8 cellular contexts compared by ENCODE assay signal in genomic region chr20:37534401-37535157, GRCh38. TPM values are rescaled to one million over a fixed set of nuclear protein-coding genes. Genes with fewer than 3 reads are reported as not detected.
A peak's percentile ranks its signal among the peaks of the same experiment; 100 is the strongest.
DNase-seq lines count a peak whose midpoint lies in the region; ATAC-seq and TF ChIP-seq lines count a peak whose summit lies in the region.

No MANE protein-coding gene starts in this region.

- H2AFZ ChIP-seq in KMS-11 (ENCODE audit: low read depth): peak overlapping the region; percentile 61

- H3K9me3 Mint-ChIP-seq in activated T-helper 1 cell treated with anti-CD3 and anti-CD28 coated beads, Interleukin-12 subunit alpha, Interleukin-12 subunit beta, Interleukin-2, Interleukin-4 antibody, amounts not matched to agents 30 ng/mL and 10 ng/mL and 1 ng/mL, durations not matched to agents 14 hours and 24 hours and 36 hours: no peaks in the 10 kb centered on the region

- H3K4me2 ChIP-seq in KMS-11: peak overlapping the region; percentile 62

- H3K4me1 ChIP-seq in KMS-11 (ENCODE audit: low read depth, poor library complexity, severe bottlenecking): peaks cover 17% of the 10 kb centered on the region
- peaks cover 7% of the 10 kb centered on the region for H3K4me1 ChIP-seq in NT2/D1 (ENCODE audit: insufficient read depth, insufficient read length)
- peaks cover 12% of the 10 kb centered on the region in 2 experiments for H3K4me1 ChIP-seq in neutrophil (ENCODE audit: control insufficient read depth in 1 of 2, insufficient read depth in 1 of 2, low read depth in 1 of 2, low read length in 1 of 2)

- no peak overlapping the region for H3K9ac ChIP-seq in KMS-11
- H3K9ac ChIP-seq in NT2/D1 (ENCODE audit: insufficient read length, low read depth): no peak overlapping the region

- H3K4me1 Mint-ChIP-seq in activated T-helper 1 cell treated with anti-CD3 and anti-CD28 coated beads, Interleukin-12 subunit alpha, Interleukin-12 subunit beta, Interleukin-2, Interleukin-4 antibody, amounts not matched to agents 30 ng/mL and 10 ng/mL and 1 ng/mL, durations not matched to agents 14 hours and 24 hours and 36 hours (ENCODE audit: low read depth): peaks cover 7% of the 10 kb centered on the region

- no peaks in the 10 kb centered on the region for H3K27me3 ChIP-seq in KMS-11 (ENCODE audit: insufficient read depth, low read depth)
- no peaks in the 10 kb centered on the region for H3K27me3 ChIP-seq in NT2/D1 (ENCODE audit: insufficient read depth, insufficient read length)
- peaks cover 4% of the 10 kb centered on the region for H3K27me3 ChIP-seq in neutrophil

- H3K36me3 ChIP-seq in KMS-11 (ENCODE audit: insufficient read depth) (no peaks in the 10 kb centered on the region), NT2/D1 (ENCODE audit: insufficient read depth, insufficient read length, low read length) (no peaks in the 10 kb centered on the region), neutrophil (no peaks in the 10 kb centered on the region)

- H3K4me3 Mint-ChIP-seq in activated T-helper 1 cell treated with anti-CD3 and anti-CD28 coated beads, Interleukin-12 subunit alpha, Interleukin-12 subunit beta, Interleukin-2, Interleukin-4 antibody, amounts not matched to agents 30 ng/mL and 10 ng/mL and 1 ng/mL, durations not matched to agents 14 hours and 24 hours and 36 hours: no peak overlapping the region

- TF ChIP-seq CTCF in KMS-11 (conservative IDR thresholded peaks at IDR 0.05; ENCODE audit: low read depth, low read length) (peak; percentile 94), foreskin fibroblast (IDR thresholded peaks at IDR 0.05; ENCODE audit: low read depth, low read length) (peak; percentile 71), neutrophil (IDR thresholded peaks at IDR 0.05) (peak; percentile 78)

- no peak overlapping the region for H3K27ac Mint-ChIP-seq in activated T-helper 1 cell treated with anti-CD3 and anti-CD28 coated beads, Interleukin-12 subunit alpha, Interleukin-12 subunit beta, Interleukin-2, Interleukin-4 antibody, amounts not matched to agents 30 ng/mL and 10 ng/mL and 1 ng/mL, durations not matched to agents 14 hours and 24 hours and 36 hours

- no peaks in the 10 kb centered on the region for H4K20me1 ChIP-seq in KMS-11 (ENCODE audit: insufficient read depth)

- no peak overlapping the region for H3K4me3 ChIP-seq in KMS-11 (IDR thresholded peaks at IDR 0.05; ENCODE audit: insufficient read depth, low read depth, low read length)
- no peak overlapping the region for H3K4me3 ChIP-seq in NT2/D1 (ENCODE audit: insufficient read length, low read depth)
- no peak overlapping the region for H3K4me3 ChIP-seq in foreskin fibroblast (ENCODE audit: low read depth in 1 of 2, low read length in 2 of 2)
- no peak overlapping the region for H3K4me3 ChIP-seq in neutrophil (ENCODE audit: low read depth in 1 of 2, low read length in 1 of 2)

- peaks cover 4% of the 10 kb centered on the region; the same call in 1 of the 2 replicates for H3K9me3 ChIP-seq in NT2/D1 (ENCODE audit: insufficient read depth, low read length)
- no peaks in the 10 kb centered on the region for H3K9me3 ChIP-seq in neutrophil

- DNase-seq in EL (peak; percentile 80), NT2/D1 (ENCODE audit: low read depth, low spot score) (peak; percentile 71), foreskin fibroblast (peak; percentile 73 to 90)
- DNase-seq in activated T-helper 1 cell treated with anti-CD3 and anti-CD28 coated beads, Interleukin-12 subunit alpha, Interleukin-12 subunit beta, Interleukin-2, Interleukin-4 antibody, amounts not matched to agents 30 ng/mL and 10 ng/mL and 1 ng/mL, durations not matched to agents 14 hours and 24 hours and 36 hours (ENCODE audit: low spot score): peak; percentile 36

- H3K27ac ChIP-seq in KMS-11 (0 out of 2 replicates have a peak overlapping the region, but pooled peaks have one; percentile 18), neutrophil (no peak overlapping the region)

- H3K79me2 ChIP-seq in KMS-11 (ENCODE audit: insufficient read depth, low read depth): no peaks in the 10 kb centered on the region

- H3K27me3 Mint-ChIP-seq in activated T-helper 1 cell treated with anti-CD3 and anti-CD28 coated beads, Interleukin-12 subunit alpha, Interleukin-12 subunit beta, Interleukin-2, Interleukin-4 antibody, amounts not matched to agents 30 ng/mL and 10 ng/mL and 1 ng/mL, durations not matched to agents 14 hours and 24 hours and 36 hours (ENCODE audit: insufficient read depth): peaks cover 5% of the 10 kb centered on the region

- intact Hi-C loops in activated T-helper 1 cell treated with anti-CD3 and anti-CD28 coated beads, Interleukin-12 subunit alpha, Interleukin-12 subunit beta, Interleukin-2, Interleukin-4 antibody, amounts not matched to agents 30 ng/mL and 10 ng/mL and 1 ng/mL, durations not matched to agents 14 hours and 24 hours and 36 hours (cut with micrococcal nuclease): loop anchor here (1.0 kb wide), 5 partner anchors 142 to 339 kb away; no protein-coding TSS in a partner anchor

- ATAC-seq in GM21737 (IDR thresholded peaks at IDR 0.05; ENCODE audit: unreplicated experiment) (peak; percentile 73), GM19467 (IDR thresholded peaks at IDR 0.05; ENCODE audit: unreplicated experiment) (no peak)

- H3K36me3 Mint-ChIP-seq in activated T-helper 1 cell treated with anti-CD3 and anti-CD28 coated beads, Interleukin-12 subunit alpha, Interleukin-12 subunit beta, Interleukin-2, Interleukin-4 antibody, amounts not matched to agents 30 ng/mL and 10 ng/mL and 1 ng/mL, durations not matched to agents 14 hours and 24 hours and 36 hours (ENCODE audit: low read depth): no peaks in the 10 kb centered on the region

RNA-seq across cellular contexts. Expression of gene BLCAP, which starts 6.9 kb away (rescaled TPM):
- total RNA-seq in activated T-helper 1 cell treated with anti-CD3 and anti-CD28 coated beads, Interleukin-12 subunit alpha, Interleukin-12 subunit beta, Interleukin-2, Interleukin-4 antibody, amounts not matched to agents 30 ng/mL and 10 ng/mL and 1 ng/mL, durations not matched to agents 14 hours and 24 hours and 36 hours: 30.9 and 32.1 TPM in 2 replicates

RNA-seq across cellular contexts. Expression of gene NNAT, which starts 13.5 kb away (rescaled TPM):
- total RNA-seq in activated T-helper 1 cell treated with anti-CD3 and anti-CD28 coated beads, Interleukin-12 subunit alpha, Interleukin-12 subunit beta, Interleukin-2, Interleukin-4 antibody, amounts not matched to agents 30 ng/mL and 10 ng/mL and 1 ng/mL, durations not matched to agents 14 hours and 24 hours and 36 hours: 0.29 TPM in 1 of 2 replicates, not detected in the other
